In genomic region chr1:167904641-167905040, GRCh38 we compare ENCODE assay signal across 9 cellular contexts. TPM values are rescaled to one million over a fixed set of nuclear protein-coding genes. Genes with fewer than 3 reads are reported as not detected.
DNase-seq lines count a peak whose midpoint lies in the region; ATAC-seq, FAIRE-seq and TF ChIP-seq lines count a peak whose summit lies in the region.
"Had no signal": no experiment of that assay in that cellular context is flagged by ENCODE, and none has a peak within 500 bp of the region (broad histone marks: within the 10 kb centered on the region; RNA-seq: fewer than 3 reads in every experiment).

No MANE protein-coding gene starts in this region.

- H3K36me3 ChIP-seq in astrocyte (ENCODE audit: insufficient read depth, low read length) (no peaks in the 10 kb centered on the region), right lobe of liver (no peaks in the 10 kb centered on the region)

- H3K36me3 Mint-ChIP-seq in astrocyte (ENCODE audit: low read depth, unreplicated experiment) = peaks cover 3% of the 10 kb centered on the region
- H3K36me3 Mint-ChIP-seq in stimulated activated memory B cell treated with anti-CD40 and anti-IgM and Interleukin-4, amounts not matched to agents 10 μg/mL and 1 μg/mL and 100 μg/mL, for 72 hours = no peaks in the 10 kb centered on the region

- TF ChIP-seq CTCF in astrocyte (IDR thresholded peaks at IDR 0.05; ENCODE audit: insufficient read depth, low read depth, low read length) (no peak), right lobe of liver (IDR thresholded peaks at IDR 0.05) (no peak)

- no peak overlapping the region for H2AFZ ChIP-seq in astrocyte (ENCODE audit: low read depth, low read length)

- ATAC-seq in right lobe of liver (peak; percentile 69 to 87 (median 76)), GM21526 (IDR thresholded peaks at IDR 0.05; ENCODE audit: low FRiP score, unreplicated experiment) (no peak), GM21515 (IDR thresholded peaks at IDR 0.05; ENCODE audit: unreplicated experiment) (no peak)
- no peak for ATAC-seq in stimulated activated memory B cell treated with anti-CD40 and anti-IgM and Interleukin-4, amounts not matched to agents 10 μg/mL and 1 μg/mL and 100 μg/mL, for 72 hours
- ATAC-seq: activated CD4-positive, alpha-beta T cell treated with anti-CD3 and anti-CD28 coated beads for 36 hours had no signal

- H3K27me3 ChIP-seq in astrocyte (ENCODE audit: insufficient read depth, low read length) (no peaks in the 10 kb centered on the region), right lobe of liver (no peaks in the 10 kb centered on the region)

- no peaks in the 10 kb centered on the region for H3K27me3 Mint-ChIP-seq in astrocyte (ENCODE audit: low read depth, unreplicated experiment)
- no peaks in the 10 kb centered on the region for H3K27me3 Mint-ChIP-seq in stimulated activated memory B cell treated with anti-CD40 and anti-IgM and Interleukin-4, amounts not matched to agents 10 μg/mL and 1 μg/mL and 100 μg/mL, for 72 hours
- H3K27me3 Mint-ChIP-seq: activated CD4-positive, alpha-beta T cell treated with anti-CD3 and anti-CD28 coated beads for 36 hours had no signal

- H3K4me3 ChIP-seq in astrocyte (ENCODE audit: insufficient read depth, low read depth, low read length) (no peak overlapping the region), right lobe of liver (no peak overlapping the region)

- intact Hi-C loops in right lobe of liver (cut with DNase I) = no loop called here

- peak overlapping the region; percentile 75 for H3K27ac Mint-ChIP-seq in astrocyte (ENCODE audit: unreplicated experiment)
- H3K27ac Mint-ChIP-seq in stimulated activated memory B cell treated with anti-CD40 and anti-IgM and Interleukin-4, amounts not matched to agents 10 μg/mL and 1 μg/mL and 100 μg/mL, for 72 hours = no peak overlapping the region
- H3K27ac Mint-ChIP-seq: activated CD4-positive, alpha-beta T cell treated with anti-CD3 and anti-CD28 coated beads for 36 hours had no signal

- H3K4me2 ChIP-seq in astrocyte (ENCODE audit: low read length) = peak overlapping the region; percentile 31

- H3K9me3 ChIP-seq in astrocyte (ENCODE audit: insufficient read depth, low read depth, low read length) (no peaks in the 10 kb centered on the region), right lobe of liver (no peaks in the 10 kb centered on the region)

- TF ChIP-seq POLR2A in right lobe of liver (IDR thresholded peaks at IDR 0.05) = no peak

- H3K9ac ChIP-seq in astrocyte (ENCODE audit: low read length) = no peak overlapping the region

- H3K4me3 Mint-ChIP-seq in astrocyte (ENCODE audit: unreplicated experiment) = peak overlapping the region; percentile 6
- no peak overlapping the region for H3K4me3 Mint-ChIP-seq in stimulated activated memory B cell treated with anti-CD40 and anti-IgM and Interleukin-4, amounts not matched to agents 10 μg/mL and 1 μg/mL and 100 μg/mL, for 72 hours
- H3K4me3 Mint-ChIP-seq: activated CD4-positive, alpha-beta T cell treated with anti-CD3 and anti-CD28 coated beads for 36 hours had no signal

- peaks cover 7% of the 10 kb centered on the region for H3K4me1 ChIP-seq in astrocyte (ENCODE audit: insufficient read depth, low read length)
- peaks cover 0 to 15% (median 5%) of the 10 kb centered on the region in 4 donors for H3K4me1 ChIP-seq in right lobe of liver

- H3K4me1 Mint-ChIP-seq in astrocyte (ENCODE audit: low read depth, unreplicated experiment) = peaks cover 22% of the 10 kb centered on the region
- peaks cover 2% of the 10 kb centered on the region for H3K4me1 Mint-ChIP-seq in stimulated activated memory B cell treated with anti-CD40 and anti-IgM and Interleukin-4, amounts not matched to agents 10 μg/mL and 1 μg/mL and 100 μg/mL, for 72 hours
- H3K4me1 Mint-ChIP-seq: activated CD4-positive, alpha-beta T cell treated with anti-CD3 and anti-CD28 coated beads for 36 hours had no signal

- no peaks in the 10 kb centered on the region for H3K9me3 Mint-ChIP-seq in astrocyte (ENCODE audit: unreplicated experiment)
- H3K9me3 Mint-ChIP-seq in stimulated activated memory B cell treated with anti-CD40 and anti-IgM and Interleukin-4, amounts not matched to agents 10 μg/mL and 1 μg/mL and 100 μg/mL, for 72 hours = peaks cover 3% of the 10 kb centered on the region

- H3K27ac ChIP-seq in astrocyte (ENCODE audit: low read depth, low read length) = no peak overlapping the region
- no peak overlapping the region for H3K27ac ChIP-seq in right lobe of liver

- DNase-seq in AG08396 (ENCODE audit: low spot score) (peak; percentile 55), HTR-8/SVneo (ENCODE audit: insufficient read length, low spot score) (peak; percentile 48), astrocyte (ENCODE audit: low read depth) (peak; percentile 74), right lobe of liver (peak in 1 of 3 donors; percentile 46), retina (no peak)
- DNase-seq: activated CD4-positive, alpha-beta T cell treated with anti-CD3 and anti-CD28 coated beads for 36 hours had no signal

- peak; percentile 71 for FAIRE-seq in HTR-8/SVneo (lab: Jason Lieb, UNC)
- peak; percentile 96 for FAIRE-seq in astrocyte (lab: Jason Lieb, UNC)

- WGBS in right lobe of liver (ENCODE audit: insufficient coverage, low coverage, low lambda C conversion rate, missing lambda C conversion rate) = 21% methylated on average over 2 of the region's 3 CpGs

- no peaks in the 10 kb centered on the region for H3K79me2 ChIP-seq in astrocyte (ENCODE audit: insufficient read depth, low read length)

- no peaks in the 10 kb centered on the region for H4K20me1 ChIP-seq in astrocyte (ENCODE audit: insufficient read depth, low read length)

RNA-seq across cellular contexts. Expression of gene ADCY10, which starts 9.3 kb away (rescaled TPM):
- total RNA-seq in astrocyte (0.07 and 0.27 TPM in 2 replicates), right lobe of liver (1 to 10 TPM in 3 of 6 experiments, under 1 TPM in 3; 0.43 to 5.8 (median 1.5) TPM)

RNA-seq across cellular contexts. Expression of gene DCAF6, which starts 31.8 kb away (rescaled TPM):
- total RNA-seq in astrocyte = 57.1 and 57.4 TPM in 2 replicates
- 10 to 100 TPM; 35.8 to 65.9 (median 48.8) TPM for total RNA-seq in right lobe of liver

RNA-seq across cellular contexts. Expression of gene MPC2, which starts 32.2 kb away (rescaled TPM):
- total RNA-seq in astrocyte = 53.2 and 62.3 TPM in 2 replicates
- 100 to 1,000 TPM in 5 of 6 experiments, 10 to 100 TPM in 1; 85.2 to 198 (median 142) TPM for total RNA-seq in right lobe of liver

Comparison
In these comparisons a context has a peak if more than half of its experiments do, and no peak if none do; other contexts are left out.
1. ATAC-seq: peak in right lobe of liver (4 of 4); none in GM21526 (single experiment), stimulated activated memory B cell treated with anti-CD40 and anti-IgM and Interleukin-4, amounts not matched to agents 10 μg/mL and 1 μg/mL and 100 μg/mL, for 72 hours (single experiment) and GM21515 (single experiment).